1 cellular context compared by ENCODE assay signal in the genomic region with DNA sequence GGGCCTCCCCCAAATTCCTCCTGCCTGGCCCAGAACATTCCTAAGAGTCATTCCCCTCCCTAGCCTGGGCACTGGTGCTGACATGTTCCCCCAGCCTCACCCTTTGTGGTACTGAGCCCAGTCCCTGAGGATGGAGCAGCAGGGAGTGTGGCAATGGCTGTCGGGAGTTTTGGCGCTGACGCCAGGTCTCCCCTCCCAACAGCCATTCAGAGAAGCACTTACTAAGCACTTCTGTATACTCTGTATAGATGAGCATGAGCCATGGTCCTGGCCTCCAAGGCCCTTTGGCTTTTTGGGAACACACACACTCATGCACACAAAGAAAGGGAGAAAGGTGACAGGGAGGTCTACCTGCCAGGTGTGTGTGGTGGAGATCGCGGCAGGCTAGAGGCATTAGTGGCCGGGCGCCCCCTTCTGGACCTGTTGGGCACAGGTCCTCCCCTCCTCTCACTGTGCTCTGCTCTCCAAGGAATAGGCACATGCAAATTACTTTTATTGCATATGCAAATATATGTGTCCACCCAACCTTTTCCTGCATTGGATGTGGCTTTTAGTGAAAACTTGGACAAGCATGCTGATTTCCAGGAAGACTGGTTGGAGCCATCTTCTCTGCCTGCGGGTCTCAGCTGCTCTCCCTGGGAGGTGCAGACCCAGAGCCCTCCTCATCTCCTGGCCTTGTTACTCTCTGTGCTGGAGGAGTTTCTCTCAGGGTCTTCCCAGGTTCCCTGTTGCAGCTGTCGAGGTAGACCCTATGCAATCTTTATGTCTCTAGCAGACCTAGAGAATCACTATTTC.
TF ChIP-seq lines count a peak whose summit lies in the region.

No MANE protein-coding gene starts in this region.

TF ChIP-seq in HepG2, 621 proteins besides CTCF, POLR2A, EP300 and RAD21 (continued from another document and continues in another):
- TF ChIP-seq, protein P1, sequence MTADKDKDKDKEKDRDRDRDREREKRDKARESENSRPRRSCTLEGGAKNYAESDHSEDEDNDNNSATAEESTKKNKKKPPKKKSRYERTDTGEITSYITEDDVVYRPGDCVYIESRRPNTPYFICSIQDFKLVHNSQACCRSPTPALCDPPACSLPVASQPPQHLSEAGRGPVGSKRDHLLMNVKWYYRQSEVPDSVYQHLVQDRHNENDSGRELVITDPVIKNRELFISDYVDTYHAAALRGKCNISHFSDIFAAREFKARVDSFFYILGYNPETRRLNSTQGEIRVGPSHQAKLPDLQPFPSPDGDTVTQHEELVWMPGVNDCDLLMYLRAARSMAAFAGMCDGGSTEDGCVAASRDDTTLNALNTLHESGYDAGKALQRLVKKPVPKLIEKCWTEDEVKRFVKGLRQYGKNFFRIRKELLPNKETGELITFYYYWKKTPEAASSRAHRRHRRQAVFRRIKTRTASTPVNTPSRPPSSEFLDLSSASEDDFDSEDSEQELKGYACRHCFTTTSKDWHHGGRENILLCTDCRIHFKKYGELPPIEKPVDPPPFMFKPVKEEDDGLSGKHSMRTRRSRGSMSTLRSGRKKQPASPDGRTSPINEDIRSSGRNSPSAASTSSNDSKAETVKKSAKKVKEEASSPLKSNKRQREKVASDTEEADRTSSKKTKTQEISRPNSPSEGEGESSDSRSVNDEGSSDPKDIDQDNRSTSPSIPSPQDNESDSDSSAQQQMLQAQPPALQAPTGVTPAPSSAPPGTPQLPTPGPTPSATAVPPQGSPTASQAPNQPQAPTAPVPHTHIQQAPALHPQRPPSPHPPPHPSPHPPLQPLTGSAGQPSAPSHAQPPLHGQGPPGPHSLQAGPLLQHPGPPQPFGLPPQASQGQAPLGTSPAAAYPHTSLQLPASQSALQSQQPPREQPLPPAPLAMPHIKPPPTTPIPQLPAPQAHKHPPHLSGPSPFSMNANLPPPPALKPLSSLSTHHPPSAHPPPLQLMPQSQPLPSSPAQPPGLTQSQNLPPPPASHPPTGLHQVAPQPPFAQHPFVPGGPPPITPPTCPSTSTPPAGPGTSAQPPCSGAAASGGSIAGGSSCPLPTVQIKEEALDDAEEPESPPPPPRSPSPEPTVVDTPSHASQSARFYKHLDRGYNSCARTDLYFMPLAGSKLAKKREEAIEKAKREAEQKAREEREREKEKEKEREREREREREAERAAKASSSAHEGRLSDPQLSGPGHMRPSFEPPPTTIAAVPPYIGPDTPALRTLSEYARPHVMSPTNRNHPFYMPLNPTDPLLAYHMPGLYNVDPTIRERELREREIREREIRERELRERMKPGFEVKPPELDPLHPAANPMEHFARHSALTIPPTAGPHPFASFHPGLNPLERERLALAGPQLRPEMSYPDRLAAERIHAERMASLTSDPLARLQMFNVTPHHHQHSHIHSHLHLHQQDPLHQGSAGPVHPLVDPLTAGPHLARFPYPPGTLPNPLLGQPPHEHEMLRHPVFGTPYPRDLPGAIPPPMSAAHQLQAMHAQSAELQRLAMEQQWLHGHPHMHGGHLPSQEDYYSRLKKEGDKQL (CRISPR knock-in tag; IDR thresholded peaks at IDR 0.05; ENCODE audit: low read depth): no peak
- TF ChIP-seq, protein P2, sequence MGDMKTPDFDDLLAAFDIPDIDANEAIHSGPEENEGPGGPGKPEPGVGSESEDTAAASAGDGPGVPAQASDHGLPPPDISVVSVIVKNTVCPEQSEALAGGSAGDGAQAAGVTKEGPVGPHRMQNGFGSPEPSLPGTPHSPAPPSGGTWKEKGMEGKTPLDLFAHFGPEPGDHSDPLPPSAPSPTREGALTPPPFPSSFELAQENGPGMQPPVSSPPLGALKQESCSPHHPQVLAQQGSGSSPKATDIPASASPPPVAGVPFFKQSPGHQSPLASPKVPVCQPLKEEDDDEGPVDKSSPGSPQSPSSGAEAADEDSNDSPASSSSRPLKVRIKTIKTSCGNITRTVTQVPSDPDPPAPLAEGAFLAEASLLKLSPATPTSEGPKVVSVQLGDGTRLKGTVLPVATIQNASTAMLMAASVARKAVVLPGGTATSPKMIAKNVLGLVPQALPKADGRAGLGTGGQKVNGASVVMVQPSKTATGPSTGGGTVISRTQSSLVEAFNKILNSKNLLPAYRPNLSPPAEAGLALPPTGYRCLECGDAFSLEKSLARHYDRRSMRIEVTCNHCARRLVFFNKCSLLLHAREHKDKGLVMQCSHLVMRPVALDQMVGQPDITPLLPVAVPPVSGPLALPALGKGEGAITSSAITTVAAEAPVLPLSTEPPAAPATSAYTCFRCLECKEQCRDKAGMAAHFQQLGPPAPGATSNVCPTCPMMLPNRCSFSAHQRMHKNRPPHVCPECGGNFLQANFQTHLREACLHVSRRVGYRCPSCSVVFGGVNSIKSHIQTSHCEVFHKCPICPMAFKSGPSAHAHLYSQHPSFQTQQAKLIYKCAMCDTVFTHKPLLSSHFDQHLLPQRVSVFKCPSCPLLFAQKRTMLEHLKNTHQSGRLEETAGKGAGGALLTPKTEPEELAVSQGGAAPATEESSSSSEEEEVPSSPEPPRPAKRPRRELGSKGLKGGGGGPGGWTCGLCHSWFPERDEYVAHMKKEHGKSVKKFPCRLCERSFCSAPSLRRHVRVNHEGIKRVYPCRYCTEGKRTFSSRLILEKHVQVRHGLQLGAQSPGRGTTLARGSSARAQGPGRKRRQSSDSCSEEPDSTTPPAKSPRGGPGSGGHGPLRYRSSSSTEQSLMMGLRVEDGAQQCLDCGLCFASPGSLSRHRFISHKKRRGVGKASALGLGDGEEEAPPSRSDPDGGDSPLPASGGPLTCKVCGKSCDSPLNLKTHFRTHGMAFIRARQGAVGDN (CRISPR knock-in tag; IDR thresholded peaks at IDR 0.05): peak; percentile 43
- 0 out of 2 replicates have a peak, but pooled peaks have one; percentile 36 for TF ChIP-seq ZNF318 (CRISPR knock-in tag; IDR thresholded peaks at IDR 0.05)
- TF ChIP-seq, protein P3, sequence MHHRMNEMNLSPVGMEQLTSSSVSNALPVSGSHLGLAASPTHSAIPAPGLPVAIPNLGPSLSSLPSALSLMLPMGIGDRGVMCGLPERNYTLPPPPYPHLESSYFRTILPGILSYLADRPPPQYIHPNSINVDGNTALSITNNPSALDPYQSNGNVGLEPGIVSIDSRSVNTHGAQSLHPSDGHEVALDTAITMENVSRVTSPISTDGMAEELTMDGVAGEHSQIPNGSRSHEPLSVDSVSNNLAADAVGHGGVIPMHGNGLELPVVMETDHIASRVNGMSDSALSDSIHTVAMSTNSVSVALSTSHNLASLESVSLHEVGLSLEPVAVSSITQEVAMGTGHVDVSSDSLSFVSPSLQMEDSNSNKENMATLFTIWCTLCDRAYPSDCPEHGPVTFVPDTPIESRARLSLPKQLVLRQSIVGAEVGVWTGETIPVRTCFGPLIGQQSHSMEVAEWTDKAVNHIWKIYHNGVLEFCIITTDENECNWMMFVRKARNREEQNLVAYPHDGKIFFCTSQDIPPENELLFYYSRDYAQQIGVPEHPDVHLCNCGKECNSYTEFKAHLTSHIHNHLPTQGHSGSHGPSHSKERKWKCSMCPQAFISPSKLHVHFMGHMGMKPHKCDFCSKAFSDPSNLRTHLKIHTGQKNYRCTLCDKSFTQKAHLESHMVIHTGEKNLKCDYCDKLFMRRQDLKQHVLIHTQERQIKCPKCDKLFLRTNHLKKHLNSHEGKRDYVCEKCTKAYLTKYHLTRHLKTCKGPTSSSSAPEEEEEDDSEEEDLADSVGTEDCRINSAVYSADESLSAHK (CRISPR knock-in tag; IDR thresholded peaks at IDR 0.05; ENCODE audit: borderline replicate concordance): no peak
- 0 out of 2 replicates have a peak, but pooled peaks have one; percentile 17 for TF ChIP-seq ZNF225 (CRISPR knock-in tag; IDR thresholded peaks at IDR 0.05)
- TF ChIP-seq XRCC5 (optimal IDR thresholded peaks at IDR 0.05; ENCODE audit: low read length): peak; percentile 71
- TF ChIP-seq SMC3 (IDR thresholded peaks at IDR 0.05; ENCODE audit: low read length): peak; percentile 75
- TF ChIP-seq ZNF512 (CRISPR knock-in tag; IDR thresholded peaks at IDR 0.05): no peak
- no peak for TF ChIP-seq SP4 (CRISPR knock-in tag; IDR thresholded peaks at IDR 0.05)
- no peak for TF ChIP-seq KLF13 (CRISPR knock-in tag; IDR thresholded peaks at IDR 0.05)
- no peak for TF ChIP-seq MTF2 (CRISPR knock-in tag; IDR thresholded peaks at IDR 0.05; ENCODE audit: borderline replicate concordance)
- peak; percentile 26; the same call in 1 of the 2 replicates for TF ChIP-seq KDM2A (CRISPR knock-in tag; IDR thresholded peaks at IDR 0.05; ENCODE audit: borderline replicate concordance, low read depth)
- TF ChIP-seq TP53 (CRISPR knock-in tag; conservative IDR thresholded peaks at IDR 0.05): no peak
- peak; percentile 88 for TF ChIP-seq STAG1 (CRISPR knock-in tag; IDR thresholded peaks at IDR 0.05)
- no peak for TF ChIP-seq HOXD1 (CRISPR knock-in tag; IDR thresholded peaks at IDR 0.05)
- peak; percentile 17; the same call in 1 of the 2 replicates for TF ChIP-seq ZNF547 (CRISPR knock-in tag; IDR thresholded peaks at IDR 0.05)
- no peak for TF ChIP-seq ZFY (CRISPR knock-in tag; IDR thresholded peaks at IDR 0.05)
- TF ChIP-seq, protein P4, sequence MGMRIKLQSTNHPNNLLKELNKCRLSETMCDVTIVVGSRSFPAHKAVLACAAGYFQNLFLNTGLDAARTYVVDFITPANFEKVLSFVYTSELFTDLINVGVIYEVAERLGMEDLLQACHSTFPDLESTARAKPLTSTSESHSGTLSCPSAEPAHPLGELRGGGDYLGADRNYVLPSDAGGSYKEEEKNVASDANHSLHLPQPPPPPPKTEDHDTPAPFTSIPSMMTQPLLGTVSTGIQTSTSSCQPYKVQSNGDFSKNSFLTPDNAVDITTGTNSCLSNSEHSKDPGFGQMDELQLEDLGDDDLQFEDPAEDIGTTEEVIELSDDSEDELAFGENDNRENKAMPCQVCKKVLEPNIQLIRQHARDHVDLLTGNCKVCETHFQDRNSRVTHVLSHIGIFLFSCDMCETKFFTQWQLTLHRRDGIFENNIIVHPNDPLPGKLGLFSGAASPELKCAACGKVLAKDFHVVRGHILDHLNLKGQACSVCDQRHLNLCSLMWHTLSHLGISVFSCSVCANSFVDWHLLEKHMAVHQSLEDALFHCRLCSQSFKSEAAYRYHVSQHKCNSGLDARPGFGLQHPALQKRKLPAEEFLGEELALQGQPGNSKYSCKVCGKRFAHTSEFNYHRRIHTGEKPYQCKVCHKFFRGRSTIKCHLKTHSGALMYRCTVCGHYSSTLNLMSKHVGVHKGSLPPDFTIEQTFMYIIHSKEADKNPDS (CRISPR knock-in tag; IDR thresholded peaks at IDR 0.05): no peak
- no peak for TF ChIP-seq ZNF782 (CRISPR knock-in tag; IDR thresholded peaks at IDR 0.05; ENCODE audit: borderline replicate concordance)
- TF ChIP-seq MTERF4 (CRISPR knock-in tag; IDR thresholded peaks at IDR 0.05): peak; percentile 62; the same call in 1 of the 2 replicates
